ENCODE assay signal across 10 cellular contexts in genomic region chr17:6936370-6937028, GRCh38. TPM values are rescaled to one million over a fixed set of nuclear protein-coding genes. Genes with fewer than 3 reads are reported as not detected.
DNase-seq lines count a peak whose midpoint lies in the region; ATAC-seq and TF ChIP-seq lines count a peak whose summit lies in the region.
"Had no signal": no experiment of that assay in that cellular context is flagged by ENCODE, and none has a peak within 500 bp of the region (broad histone marks: within the 10 kb centered on the region; RNA-seq: fewer than 3 reads in every experiment).

No MANE protein-coding gene starts in this region.

- DNase-seq in A673 (ENCODE audit: low spot score) (peak; percentile 69), body of pancreas (peak in 2 of 4 donors; percentile 18 to 23), lower lobe of right lung (no peak), hepatocyte (ENCODE audit: low spot score) (no peak), NCI-H524 treated with DMSO at 0.1 percent for 48 hours (lab: John Stamatoyannopoulos, UW) (no peak)

- no peaks in the 10 kb centered on the region for H4K20me1 ChIP-seq in hepatocyte (ENCODE audit: insufficient read depth, poor library complexity, severe bottlenecking)

- no peaks in the 10 kb centered on the region for H3K27me3 ChIP-seq in A673 (replicated peaks; ENCODE audit: insufficient read depth, low read depth, low read length, poor library complexity)
- H3K27me3 ChIP-seq in body of pancreas: no peaks in the 10 kb centered on the region
- no peaks in the 10 kb centered on the region for H3K27me3 ChIP-seq in lower lobe of right lung (ENCODE audit: low read depth)
- H3K27me3 ChIP-seq in hepatocyte: no peaks in the 10 kb centered on the region
- H3K27me3 ChIP-seq: neutrophil had no signal

- no TSS peak for BruUV-seq in A673 (replicated peaks; lab: Mats Ljungman, UMichigan)

- H3K4me1 ChIP-seq in A673 (ENCODE audit: insufficient read depth, low read length, poor library complexity, severe bottlenecking) (no peaks in the 10 kb centered on the region), body of pancreas (peaks cover 4% of the 10 kb centered on the region), lower lobe of right lung (no peaks in the 10 kb centered on the region), hepatocyte (ENCODE audit: insufficient read depth) (no peaks in the 10 kb centered on the region)

- POLR2A ChIA-PET in A673 (lab: Charles Lee; ENCODE audit: low non-redundant PET): no interaction called here

- CTCF ChIA-PET in A673 (lab: Charles Lee): interaction anchor here (0.6 kb wide), 2 partner anchors 22 to 43 kb away, joined by 3 read pairs; no protein-coding TSS in a partner anchor

- H3K9me3 ChIP-seq in A673 (ENCODE audit: low read depth, low read length, poor library complexity, severe bottlenecking) (no peaks in the 10 kb centered on the region), body of pancreas (no peaks in the 10 kb centered on the region), lower lobe of right lung (no peaks in the 10 kb centered on the region), hepatocyte (ENCODE audit: low read depth) (no peaks in the 10 kb centered on the region)
- H3K9me3 ChIP-seq: neutrophil had no signal

- peaks cover 4 to 10% (median 8%) of the 10 kb centered on the region in 3 donors for H3K4me1 Mint-ChIP-seq in IgD-negative memory B cell

- no peak overlapping the region for H3K4me2 ChIP-seq in hepatocyte

- H3K27ac ChIP-seq in A673 (ENCODE audit: low read depth, low read length, poor library complexity, severe bottlenecking) (peak overlapping the region; percentile 12), body of pancreas (peak overlapping the region in 2 of 4 donors; percentile 33 to 49), lower lobe of right lung (peak overlapping the region; percentile 68), hepatocyte (no peak overlapping the region)
- H3K27ac ChIP-seq: neutrophil, SK-N-MC had no signal

- H3K79me2 ChIP-seq in hepatocyte: no peaks in the 10 kb centered on the region

- peak overlapping the region; percentile 85 to 95 (median 93) for H3K27ac Mint-ChIP-seq in IgD-negative memory B cell

- no peak overlapping the region for H2AFZ ChIP-seq in hepatocyte

- no peaks in the 10 kb centered on the region for H3K9me2 ChIP-seq in hepatocyte (replicated peaks; ENCODE audit: insufficient read depth)

- ATAC-seq in body of pancreas: peak; percentile 55
- peak; percentile 62 to 89 for ATAC-seq in lower lobe of right lung
- no peak for ATAC-seq in GM19463 (IDR thresholded peaks at IDR 0.05; ENCODE audit: unreplicated experiment)
- no peak for ATAC-seq in GM21619 (IDR thresholded peaks at IDR 0.05; ENCODE audit: unreplicated experiment)

- TF ChIP-seq CTCF in A673 (conservative IDR thresholded peaks at IDR 0.05; ENCODE audit: low read depth, low read length) (no peak), body of pancreas (IDR thresholded peaks at IDR 0.05) (no peak), lower lobe of right lung (IDR thresholded peaks at IDR 0.05) (no peak), hepatocyte (IDR thresholded peaks at IDR 0.05; ENCODE audit: poor library complexity) (no peak)

- intact Hi-C loops in A673 (cut with micrococcal nuclease; ENCODE audit: unreplicated experiment): no loop called here
- intact Hi-C loops in body of pancreas (cut with DNase I): no loop called here
- intact Hi-C loops in lower lobe of right lung (cut with DNase I): no loop called here

- WGBS in body of pancreas, 2 donors: 60 to 68% methylated on average over 8 of the region's 8 CpGs
- 85% methylated on average over 8 of the region's 8 CpGs for WGBS in hepatocyte (ENCODE audit: low lambda C conversion rate, missing lambda C conversion rate)

- H3K9me3 Mint-ChIP-seq in IgD-negative memory B cell: peaks cover 0 to 12% (median 0%) of the 10 kb centered on the region in 3 donors

- no peaks in the 10 kb centered on the region for H3K27me3 Mint-ChIP-seq in IgD-negative memory B cell

- peaks cover 8% of the 10 kb centered on the region for H3K36me3 Mint-ChIP-seq in IgD-negative memory B cell

- H3K4me3 ChIP-seq in A673 (ENCODE audit: low read depth, low read length, poor library complexity, severe bottlenecking) (peak overlapping the region; percentile 47), body of pancreas (no peak overlapping the region), lower lobe of right lung (peak overlapping the region; percentile 40), hepatocyte (no peak overlapping the region)
- H3K4me3 ChIP-seq: SK-N-MC had no signal

- no peak for TF ChIP-seq POLR2A in body of pancreas (IDR thresholded peaks at IDR 0.05)

- H3K36me3 ChIP-seq in A673 (ENCODE audit: insufficient read depth, low read length, poor library complexity, severe bottlenecking) (no peaks in the 10 kb centered on the region), body of pancreas (replicated peaks in 1 of 2; ENCODE audit: insufficient read depth in 1 of 2, low read depth in 2 of 2) (no peaks in the 10 kb centered on the region), lower lobe of right lung (no peaks in the 10 kb centered on the region), hepatocyte (replicated peaks; ENCODE audit: insufficient read depth, low read depth) (no peaks in the 10 kb centered on the region)
- H3K36me3 ChIP-seq: neutrophil had no signal

- H3K4me3 Mint-ChIP-seq in IgD-negative memory B cell: peak overlapping the region; percentile 71 to 94 (median 84)

RNA-seq across cellular contexts. Expression of gene ALOX12, which starts 59.4 kb away (rescaled TPM):
- total RNA-seq in A673 (2021) (not detected in 2 replicates), body of pancreas (not detected), lower lobe of right lung (0.86 TPM), hepatocyte (not detected in 2 replicates)
- polyA plus RNA-seq in IgD-negative memory B cell (1.4 TPM), hepatocyte (0.33 and 0.40 TPM in 2 replicates)

Comparison
In these comparisons a context has a peak if more than half of its experiments do, and no peak if none do; other contexts are left out.
1. H3K4me3 ChIP-seq: peak in A673 (single experiment) and lower lobe of right lung (single experiment); none in body of pancreas (0 of 2) and hepatocyte (single experiment).
2. ATAC-seq: peak in body of pancreas (single experiment) and lower lobe of right lung (2 of 2); none in GM19463 (single experiment) and GM21619 (single experiment).